ENCODE assay signal across 1 cellular context in genomic region chr13:23212621-23213020, GRCh38.
TF ChIP-seq lines count a peak whose summit lies in the region.

No MANE protein-coding gene starts in this region.

TF ChIP-seq in WTC11, 78 proteins besides CTCF, POLR2A, EP300 and RAD21 (continued from another document):
- TF ChIP-seq ATF6 (CRISPR knock-in tag; IDR thresholded peaks at IDR 0.05): no peak
- no peak for TF ChIP-seq ZNF425 (CRISPR knock-in tag; conservative IDR thresholded peaks at IDR 0.05)
- TF ChIP-seq E2F5 (CRISPR knock-in tag; IDR thresholded peaks at IDR 0.05): no peak
- TF ChIP-seq ERG (CRISPR knock-in tag; IDR thresholded peaks at IDR 0.05): no peak
- no peak for TF ChIP-seq ZNF138 (CRISPR knock-in tag; conservative IDR thresholded peaks at IDR 0.05)
- TF ChIP-seq NFYB (CRISPR knock-in tag; conservative IDR thresholded peaks at IDR 0.05; ENCODE audit: low read depth): no peak
- TF ChIP-seq KAT7 (CRISPR knock-in tag; IDR thresholded peaks at IDR 0.05; ENCODE audit: borderline replicate concordance): no peak
- TF ChIP-seq ZSCAN18 (CRISPR knock-in tag; IDR thresholded peaks at IDR 0.05): no peak
- TF ChIP-seq MAX (CRISPR knock-in tag; IDR thresholded peaks at IDR 0.05): no peak
- TF ChIP-seq E2F1 (CRISPR knock-in tag; IDR thresholded peaks at IDR 0.05): no peak
TF ChIP-seq in WTC11: peak in this region for 0.
